Comparison of ENCODE assay signal across 18 cellular contexts in the genomic region with DNA sequence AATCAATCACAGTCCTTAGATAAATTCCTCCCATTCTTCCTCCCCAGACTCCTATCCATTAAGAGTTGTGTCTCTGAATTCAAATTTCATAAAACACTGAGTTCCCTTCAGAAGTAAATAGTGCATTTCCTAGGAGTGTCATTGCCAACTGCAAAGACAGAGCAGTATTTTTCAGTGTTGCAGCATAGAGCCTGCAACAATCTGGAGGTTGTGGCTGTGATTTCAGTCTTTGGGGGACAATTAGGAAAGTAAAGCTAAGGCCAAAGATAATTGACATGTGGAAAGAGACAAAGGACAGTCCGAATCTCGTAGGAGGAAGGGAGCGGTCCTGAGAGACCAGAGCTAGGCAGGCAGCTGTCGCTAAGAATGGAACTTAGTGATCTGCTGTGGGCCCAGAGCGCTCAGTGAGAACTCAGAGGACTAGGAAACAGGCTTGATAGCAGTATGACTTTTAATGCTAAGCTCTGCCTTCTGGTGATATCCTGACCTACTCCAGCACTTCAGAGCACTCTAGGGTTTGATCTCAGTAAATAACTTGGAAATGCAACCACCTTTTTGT. TPM values are rescaled to one million over a fixed set of nuclear protein-coding genes. Genes with fewer than 3 reads are reported as not detected.
DNase-seq lines count a peak whose midpoint lies in the region; FAIRE-seq and TF ChIP-seq lines count a peak whose summit lies in the region.
"Had no signal": no experiment of that assay in that cellular context is flagged by ENCODE, and none has a peak within 500 bp of the region (broad histone marks: within the 10 kb centered on the region; RNA-seq: fewer than 3 reads in every experiment).

No MANE protein-coding gene starts in this region.

- FAIRE-seq in HTR-8/SVneo (lab: Jason Lieb, UNC), result no peak
- FAIRE-seq: RCC 7860 had no signal

- H3K27me3 ChIP-seq in esophagus squamous epithelium, result no peaks in the 10 kb centered on the region
- no peaks in the 10 kb centered on the region for H3K27me3 ChIP-seq in mesenchymal stem cell (ENCODE audit: control insufficient read depth in 1 of 2, insufficient read depth in 1 of 2, low read length in 2 of 2)
- H3K27me3 ChIP-seq in stomach, result no peaks in the 10 kb centered on the region

- no peak overlapping the region for H3K18ac ChIP-seq in mesenchymal stem cell (ENCODE audit: low read depth in 1 of 2, low read length in 2 of 2)

- peaks cover 15% of the 10 kb centered on the region for H3K4me1 Mint-ChIP-seq in osteocyte (ENCODE audit: unreplicated experiment)

- no peak overlapping the region for H2BK120ac ChIP-seq in mesenchymal stem cell (ENCODE audit: low read depth, low read length)

- no peak overlapping the region for H4K91ac ChIP-seq in mesenchymal stem cell (ENCODE audit: low read length)

- peak overlapping the region; percentile 44 for H3K9ac ChIP-seq in mesenchymal stem cell (ENCODE audit: low read length)

- no peak overlapping the region for H3K4ac ChIP-seq in mesenchymal stem cell (ENCODE audit: low read depth in 1 of 2, low read length in 2 of 2)

- H3K9me3 ChIP-seq in esophagus squamous epithelium, result no peaks in the 10 kb centered on the region
- no peaks in the 10 kb centered on the region for H3K9me3 ChIP-seq in mesenchymal stem cell (ENCODE audit: control insufficient read depth, low read length)
- no peaks in the 10 kb centered on the region for H3K9me3 ChIP-seq in stomach

- TF ChIP-seq EP300 in stomach (IDR thresholded peaks at IDR 0.05), result no peak

- H3K4me1 ChIP-seq in esophagus squamous epithelium (peaks cover 0 to 18% (median 5%) of the 10 kb centered on the region in 3 donors), mesenchymal stem cell (ENCODE audit: control insufficient read depth, insufficient read depth, low read depth, low read length) (no peaks in the 10 kb centered on the region), stomach (peaks cover 0 to 42% (median 16%) of the 10 kb centered on the region in 4 donors)

- H3K36me3 ChIP-seq in esophagus squamous epithelium (peaks cover 0 to 34% (median 4%) of the 10 kb centered on the region in 3 donors), mesenchymal stem cell (ENCODE audit: control insufficient read depth in 1 of 2, insufficient read depth in 2 of 2, low read depth in 1 of 2, low read length in 2 of 2) (peaks cover 7 to 23% of the 10 kb centered on the region in 2 experiments), stomach (peaks cover 5 to 31% (median 23%) of the 10 kb centered on the region in 4 donors)
- H3K36me3 ChIP-seq: WERI-Rb-1 had no signal

- no peak overlapping the region for H3K14ac ChIP-seq in mesenchymal stem cell (ENCODE audit: low read length in 2 of 2)

- DNase-seq in Ammon's horn (ENCODE audit: low spot score) (peak; percentile 33), esophagus squamous epithelium (lab: John Stamatoyannopoulos, UW) (no peak), mesenchymal stem cell (no peak), stomach (no peak), HTR-8/SVneo (ENCODE audit: insufficient read length, low spot score) (no peak), NCI-H524 treated with DMSO at 0.1 percent for 48 hours (lab: John Stamatoyannopoulos, UW) (no peak), osteocyte (ENCODE audit: extremely low spot score, unreplicated experiment) (no peak)
- DNase-seq in activated T-cell treated with anti-CD3 and anti-CD28 coated beads, Interleukin-2, amount 50 U/mL, for 1 hour, result no peak
- DNase-seq: activated CD8-positive, alpha-beta memory T cell treated with anti-CD3 and anti-CD28 coated beads for 24 hours; CD4-positive, CD25-positive, alpha-beta regulatory T cell; effector CD4-positive, alpha-beta T cell; H9; naive B cell; NCI-H748 treated with DMSO at 0.1 percent for 48 hours; stimulated activated CD4-positive, alpha-beta T cell treated with anti-CD3 and anti-CD28 coated beads, Interleukin-2, amount 100 ng/mL, for 48 hours; stimulated activated CD8-positive, alpha-beta memory T cell treated with anti-CD3 and anti-CD28 coated beads, Interleukin-4, amount 100 ng/mL, for 48 hours; WERI-Rb-1 had no signal

- no peaks in the 10 kb centered on the region for H3K27me3 Mint-ChIP-seq in osteocyte (ENCODE audit: unreplicated experiment)
- H3K27me3 Mint-ChIP-seq: CD4-positive, CD25-positive, alpha-beta regulatory T cell; naive B cell had no signal

- no peak overlapping the region for H2BK15ac ChIP-seq in mesenchymal stem cell (ENCODE audit: low read depth, poor library complexity, severe bottlenecking)

- H2BK5ac ChIP-seq in mesenchymal stem cell (ENCODE audit: low read depth, low read length, poor library complexity, severe bottlenecking), result no peak overlapping the region

- no peak overlapping the region for H2BK12ac ChIP-seq in mesenchymal stem cell (ENCODE audit: low read length in 2 of 2)

- TF ChIP-seq POLR2A in esophagus squamous epithelium (IDR thresholded peaks at IDR 0.05) (no peak), stomach (IDR thresholded peaks at IDR 0.05) (no peak)

- H2AK5ac ChIP-seq in mesenchymal stem cell (ENCODE audit: low read length, severe bottlenecking), result no peak overlapping the region

- no peak overlapping the region for H4K8ac ChIP-seq in mesenchymal stem cell (ENCODE audit: low read length)

- no peak overlapping the region for H3K4me2 ChIP-seq in mesenchymal stem cell (ENCODE audit: low read length, poor library complexity, severe bottlenecking)

- peaks cover 22% of the 10 kb centered on the region for H3K36me3 Mint-ChIP-seq in osteocyte (ENCODE audit: unreplicated experiment)

- H3K79me1 ChIP-seq in mesenchymal stem cell (replicated peaks; ENCODE audit: low read length, poor library complexity, severe bottlenecking), result peaks cover 3% of the 10 kb centered on the region

- H3K4me3 Mint-ChIP-seq in osteocyte (ENCODE audit: unreplicated experiment), result no peak overlapping the region
- H3K4me3 Mint-ChIP-seq: CD4-positive, CD25-positive, alpha-beta regulatory T cell; H9; naive B cell had no signal

- 71 to 85% methylated on average over 5 of the region's 5 CpGs for WGBS in esophagus squamous epithelium, 2 donors
- 97% methylated on average over 5 of the region's 5 CpGs for WGBS in mesenchymal stem cell
- 72 to 93% (median 87%) methylated on average over 5 of the region's 5 CpGs for WGBS in stomach, 5 donors

- no peak overlapping the region for H3K23ac ChIP-seq in mesenchymal stem cell (ENCODE audit: low read length in 2 of 2)

- H2AFZ ChIP-seq in mesenchymal stem cell (ENCODE audit: low read depth, low read length), result no peak overlapping the region

- no peak for TF ChIP-seq CTCF in esophagus squamous epithelium (IDR thresholded peaks at IDR 0.05)
- TF ChIP-seq CTCF in stomach (IDR thresholded peaks at IDR 0.05), result no peak
- TF ChIP-seq CTCF in osteocyte (IDR thresholded peaks at IDR 0.05), result no peak

- no peak overlapping the region for H3K27ac Mint-ChIP-seq in osteocyte (ENCODE audit: unreplicated experiment)

- peak overlapping the region in 3 of 4 donors; percentile 72 to 84 (median 76) for H3K27ac ChIP-seq in esophagus squamous epithelium
- H3K27ac ChIP-seq in mesenchymal stem cell (ENCODE audit: low read length, poor library complexity, severe bottlenecking), result no peak overlapping the region
- H3K27ac ChIP-seq in stomach, result peak overlapping the region in 4 of 5 donors; percentile 51 to 85 (median 62)
- H3K27ac ChIP-seq: WERI-Rb-1 had no signal

- H3K4me3 ChIP-seq in esophagus squamous epithelium, result no peak overlapping the region
- H3K4me3 ChIP-seq in mesenchymal stem cell (ENCODE audit: insufficient read depth in 1 of 2, low read depth in 1 of 2, low read length in 2 of 2), result no peak overlapping the region
- H3K4me3 ChIP-seq in stomach, result no peak overlapping the region

- no peaks in the 10 kb centered on the region for H3K9me3 Mint-ChIP-seq in osteocyte (ENCODE audit: unreplicated experiment)
- H3K9me3 Mint-ChIP-seq: CD4-positive, CD25-positive, alpha-beta regulatory T cell; H9; naive B cell had no signal

- intact Hi-C loops in esophagus squamous epithelium (cut with DNase I) (no loop called here), stomach (cut with DNase I; ENCODE audit: low total_unique reads) (no loop called here)

RNA-seq across cellular contexts. Expression of a gene that starts 46.2 kb away (rescaled TPM):
- total RNA-seq in esophagus squamous epithelium (10 to 100 TPM; 15.5 to 40.7 (median 27.4) TPM), stomach (10 to 100 TPM; 15.6 to 51.8 (median 31.9) TPM), osteocyte (17.9 and 19.2 TPM in 2 replicates)
- polyA plus RNA-seq in mesenchymal stem cell (2013, experiment 1 of 2), result 15.6 TPM
- polyA plus RNA-seq in mesenchymal stem cell (2013, experiment 2 of 2), result 17.1 TPM
- polyA plus RNA-seq in stomach, result 10 to 100 TPM in 2 of 3 donors, 1 to 10 TPM in 1; 9.8 to 26.0 (median 17.5) TPM
